Comparison of ENCODE assay signal across 1 cellular context in the genomic region with DNA sequence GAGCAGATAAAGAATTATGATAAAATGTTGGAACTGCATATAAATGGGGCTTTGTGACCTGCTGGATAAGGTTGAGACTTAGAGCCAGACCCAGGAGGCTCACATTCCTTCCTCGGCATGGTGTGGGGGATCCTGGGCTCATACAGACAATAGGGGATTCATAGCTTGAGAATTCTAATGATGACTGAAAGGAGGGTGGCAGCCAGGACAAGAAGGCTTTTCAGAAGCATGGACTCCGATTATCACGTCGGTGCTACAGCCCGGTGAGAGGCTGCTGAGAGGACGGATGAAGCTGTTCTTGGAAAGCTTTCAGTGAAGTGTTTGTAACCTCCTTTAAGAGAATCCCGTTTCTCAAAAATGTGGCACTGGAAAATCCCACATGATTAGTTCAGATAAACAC.
TF ChIP-seq lines count a peak whose summit lies in the region.

No MANE protein-coding gene starts in this region.

TF ChIP-seq in H1, 55 proteins besides CTCF, POLR2A, EP300 and RAD21:
- no peak for TF ChIP-seq TAF7 (optimal IDR thresholded peaks at IDR 0.05; ENCODE audit: borderline replicate concordance, low read depth, low read length)
- no peak for TF ChIP-seq ZNF274 (IDR thresholded peaks at IDR 0.05; ENCODE audit: borderline replicate concordance, extremely low read depth, low read length)
